In genomic region chr13:67238277-67238859, GRCh38 we compare ENCODE assay signal across 8 cellular contexts. TPM values are rescaled to one million over a fixed set of nuclear protein-coding genes. Genes with fewer than 3 reads are reported as not detected.
A peak's percentile ranks its signal among the peaks of the same experiment; 100 is the strongest.
DNase-seq lines count a peak whose midpoint lies in the region; ATAC-seq, FAIRE-seq and TF ChIP-seq lines count a peak whose summit lies in the region.

No MANE protein-coding gene starts in this region.

- no peak overlapping the region for H4K8ac ChIP-seq in H1 (ENCODE audit: extremely low read depth, insufficient read depth, low read length)

- peak in 1 of 2 experiments; percentile 58; a peak in 3 of 4 replicates for TF ChIP-seq RAD21 in H1 (IDR thresholded peaks at IDR 0.05 in 1 of 2, conservative IDR thresholded peaks at IDR 0.05 in 1 of 2; ENCODE audit: low read depth in 2 of 2, low read length in 2 of 2)

- H3K9ac ChIP-seq in H1 (replicated peaks in 1 of 4; ENCODE audit: extremely low read depth in 1 of 4, low read depth in 3 of 4, low read length in 3 of 4): no peak overlapping the region
- no peak overlapping the region for H3K9ac ChIP-seq in parathyroid adenoma

- no peak overlapping the region for H3K4ac ChIP-seq in H1 (replicated peaks; ENCODE audit: insufficient read length, low read depth, low read length)

- H2AK5ac ChIP-seq in H1 (ENCODE audit: low read depth, low read length): no peak overlapping the region

- H3K27me3 ChIP-seq in heart right ventricle (no peaks in the 10 kb centered on the region), H1 (replicated peaks in 1 of 4; ENCODE audit: control insufficient read depth in 3 of 4, extremely low read depth in 1 of 4, insufficient read depth in 3 of 4, low read length in 3 of 4) (no peaks in the 10 kb centered on the region), parathyroid adenoma (ENCODE audit: control insufficient read depth, insufficient read depth, low read length) (no peaks in the 10 kb centered on the region)

- H4K5ac ChIP-seq in H1 (ENCODE audit: insufficient read length, low read depth, low read length): no peak overlapping the region

- no peak overlapping the region for H2BK120ac ChIP-seq in H1 (replicated peaks; ENCODE audit: low read depth, low read length)

- H4K91ac ChIP-seq in H1 (replicated peaks; ENCODE audit: insufficient read length, low read length): no peak overlapping the region

- H3K4me2 ChIP-seq in H1 (ENCODE audit: insufficient read depth in 1 of 2, low read depth in 2 of 2, low read length in 2 of 2) (no peak overlapping the region), parathyroid adenoma (ENCODE audit: low read length) (no peak overlapping the region)

- no peak for ATAC-seq in heart right ventricle
- no peak for ATAC-seq in left cardiac atrium
- ATAC-seq in HG02885 (IDR thresholded peaks at IDR 0.05; ENCODE audit: poor library complexity, unreplicated experiment): peak; percentile 88

- H3K4me3 ChIP-seq in heart right ventricle (no peak overlapping the region), H1 (ENCODE audit: extremely low read depth in 1 of 4, insufficient read depth in 2 of 4, low read depth in 3 of 4, low read length in 4 of 4) (no peak overlapping the region), parathyroid adenoma (ENCODE audit: low read depth, low read length) (no peak overlapping the region)

- H2BK5ac ChIP-seq in H1 (ENCODE audit: low read depth, low read length): no peak overlapping the region

- TF ChIP-seq POLR2A in H1 (IDR thresholded peaks at IDR 0.05; ENCODE audit: control extremely low read depth in 1 of 2, low read depth in 2 of 2, low read length in 2 of 2): no peak

- DNase-seq in heart right ventricle (no peak), left cardiac atrium (no peak), NCI-H82 (lab: John Stamatoyannopoulos, UW) (peak; percentile 58), H1 (ENCODE audit: low read depth in 1 of 2, low spot score in 2 of 2) (no peak), activated gamma-delta T cell (lab: John Stamatoyannopoulos, UW) (no peak)
- no peak for DNase-seq in stimulated activated CD4-positive, alpha-beta T cell treated with anti-CD3 and anti-CD28 coated beads, Interleukin-15, amount 100 ng/mL, for 24 hours

- CTCF ChIA-PET in H1 (lab: Charles Lee; ENCODE audit: partially characterized antibody): interaction anchor here (0.7 to 2.1 kb wide), 15 partner anchors 8 to 1487 kb away, joined by 3 to 11 read pairs (median 3); no protein-coding TSS in a partner anchor

- H3K36me3 ChIP-seq in heart right ventricle (no peaks in the 10 kb centered on the region), H1 (ENCODE audit: control insufficient read depth in 2 of 4, insufficient read depth in 4 of 4, low read length in 3 of 4) (no peaks in the 10 kb centered on the region), parathyroid adenoma (ENCODE audit: control insufficient read depth, insufficient read depth, low read length) (no peaks in the 10 kb centered on the region)

- no peaks in the 10 kb centered on the region for H4K20me1 ChIP-seq in H1 (replicated peaks in 1 of 2; ENCODE audit: control insufficient read depth in 1 of 2, insufficient read depth in 2 of 2, low read length in 2 of 2)

- H2BK12ac ChIP-seq in H1 (ENCODE audit: low read depth, low read length): no peak overlapping the region

- FAIRE-seq in H1 (lab: Jason Lieb, UNC): no peak

- H2BK20ac ChIP-seq in H1 (ENCODE audit: low read length): no peak overlapping the region

- intact Hi-C loops in heart right ventricle (cut with DNase I) (loop anchor here in 1 of 10 donors (5.0 to 10.0 kb wide), 3 partner anchors 404 to 1581 kb away; no protein-coding TSS in a partner anchor), left cardiac atrium (cut with DNase I) (loop anchor here in 1 of 2 donors (5.0 kb wide), 1 partner anchor 1581 kb away; no protein-coding TSS in a partner anchor)

- TF ChIP-seq EP300 in H1 (IDR thresholded peaks at IDR 0.05; ENCODE audit: borderline replicate concordance in 1 of 2, low read depth in 2 of 2, low read length in 2 of 2): no peak

- H2AFZ ChIP-seq in H1 (ENCODE audit: low read length) (no peak overlapping the region), parathyroid adenoma (no peak overlapping the region)

- no peak overlapping the region for H3K18ac ChIP-seq in H1 (ENCODE audit: extremely low read depth, low read length)

- H3K23me2 ChIP-seq in H1 (ENCODE audit: low read depth, low read length): no peaks in the 10 kb centered on the region

- H3K56ac ChIP-seq in H1 (replicated peaks; ENCODE audit: insufficient read length, low read depth, low read length): no peak overlapping the region

- no peak overlapping the region for H3K14ac ChIP-seq in H1 (ENCODE audit: insufficient read length)

- no peak overlapping the region for H3K27ac ChIP-seq in heart right ventricle
- H3K27ac ChIP-seq in H1 (ENCODE audit: low read depth, low read length): no peak overlapping the region
- no peak overlapping the region for H3K27ac ChIP-seq in parathyroid adenoma

- POLR2A ChIA-PET in H1 (lab: Charles Lee; ENCODE audit: partially characterized antibody): interaction anchor here (1.1 kb wide), 1 partner anchor 9 kb away, joined by 3 read pairs; no protein-coding TSS in a partner anchor

- H3K23ac ChIP-seq in H1 (ENCODE audit: insufficient read length): no peak overlapping the region

- no peaks in the 10 kb centered on the region for H3K79me2 ChIP-seq in H1 (ENCODE audit: control insufficient read depth in 1 of 2, insufficient read depth in 2 of 2, low read length in 2 of 2)
- no peaks in the 10 kb centered on the region for H3K79me2 ChIP-seq in parathyroid adenoma

- peaks cover 0 to 3% (median 0%) of the 10 kb centered on the region in 9 donors for H3K4me1 ChIP-seq in heart right ventricle
- no peaks in the 10 kb centered on the region for H3K4me1 ChIP-seq in H1 (replicated peaks in 1 of 4; ENCODE audit: control insufficient read depth in 3 of 4, insufficient read depth in 4 of 4, low read length in 3 of 4)
- H3K4me1 ChIP-seq in parathyroid adenoma: no peaks in the 10 kb centered on the region

- H3K9me3 ChIP-seq in heart right ventricle (no peaks in the 10 kb centered on the region), H1 (ENCODE audit: insufficient read depth in 2 of 2, low read depth in 1 of 2, low read length in 1 of 2) (no peaks in the 10 kb centered on the region), parathyroid adenoma (ENCODE audit: control insufficient read depth, low read length) (no peaks in the 10 kb centered on the region)

- TF ChIP-seq CTCF in heart right ventricle (IDR thresholded peaks at IDR 0.05) (peak; percentile 68 to 92 (median 85)), H1 (IDR thresholded peaks at IDR 0.05; ENCODE audit: control extremely low read depth in 1 of 3, insufficient read depth in 1 of 3, low read depth in 1 of 3, low read length in 3 of 3) (peak in 2 of 3 experiments; percentile 24 to 31; a peak in 2 of 4 replicates), parathyroid adenoma (IDR thresholded peaks at IDR 0.05) (peak; percentile 48)

- H3K79me1 ChIP-seq in H1 (ENCODE audit: low read depth, low read length): no peaks in the 10 kb centered on the region

- H2BK15ac ChIP-seq in H1 (ENCODE audit: low read length): no peak overlapping the region

TF ChIP-seq in H1, 55 proteins besides CTCF, POLR2A, EP300 and RAD21:
- TF ChIP-seq JUN (IDR thresholded peaks at IDR 0.05; ENCODE audit: low read depth, low read length) (no peak), JUND (IDR thresholded peaks at IDR 0.05; ENCODE audit: low read length) (no peak), TAF7 (optimal IDR thresholded peaks at IDR 0.05; ENCODE audit: borderline replicate concordance, low read depth, low read length) (no peak), TCF12 (IDR thresholded peaks at IDR 0.05; ENCODE audit: low read depth, low read length) (no peak)
TF ChIP-seq in H1: peak in this region for 0.

RNA-seq across cellular contexts. Expression of gene PCDH9, which starts 8.2 kb away (rescaled TPM):
- total RNA-seq in heart right ventricle (10 to 100 TPM in 9 of 10 donors, 1 to 10 TPM in 1; 7.8 to 32.0 (median 16.7) TPM), left cardiac atrium (10 to 100 TPM; 17.9 to 19.0 TPM)
- polyA plus RNA-seq in heart right ventricle (1 to 10 TPM; 2.9 to 8.9 TPM), H1 (2011; rRNA removed) (0.08 and 0.12 TPM in 2 replicates)
- 0.60 and 0.77 TPM in 2 replicates for total RNA-seq in H1 (2021; fragmentation: NEBNext Ultra II Directional; extraction: Animal tissue kit (Norgen Biotek cat#: 25700))
- polyA plus RNA-seq in H1 (2011; cell fraction: cytosol; rRNA removed): 0.17 TPM
- polyA plus RNA-seq in H1 (2011; cell fraction: nucleus; rRNA removed): 0.16 TPM
- polyA plus RNA-seq in H1 (2012, experiment 1 of 2): 0.15 to 0.47 TPM (median 0.28 TPM) in 4 replicates
- 0.01 TPM for polyA plus RNA-seq in H1 (2012, experiment 2 of 2)
- polyA plus RNA-seq in H1 (2013, experiment 1 of 2): 0.53 TPM
- polyA plus RNA-seq in H1 (2013, experiment 2 of 2): 0.50 TPM
- 1.2 and 1.7 TPM in 2 replicates for polyA minus RNA-seq in H1 (2011; rRNA and poly(A)+ RNA removed)
- 0.29 TPM for polyA minus RNA-seq in H1 (2011; cell fraction: cytosol; rRNA and poly(A)+ RNA removed)
- polyA minus RNA-seq in H1 (2011; cell fraction: nucleus; rRNA and poly(A)+ RNA removed): 1.2 TPM

Comparison
In these comparisons a context has a peak if more than half of its experiments do, and no peak if none do; other contexts are left out.
1. CTCF ChIP-seq: peak in every context shown above with its lines; median percentile 85 in heart right ventricle; 48 in parathyroid adenoma; 28 in H1.